ENCODE assay signal across 13 cellular contexts in genomic region chr20:17860306-17861197, GRCh38.
"Had no signal": no experiment of that assay in that cellular context is flagged by ENCODE, and none has a peak within 500 bp of the region (broad histone marks: within the 10 kb centered on the region; RNA-seq: fewer than 3 reads in every experiment).

No MANE protein-coding gene starts in this region.

- FAIRE-seq: endometrium had no signal

- H3K36me3 Mint-ChIP-seq: brain; naive thymus-derived CD4-positive, alpha-beta T cell had no signal

- DNase-seq: activated naive CD4-positive, alpha-beta T cell treated with anti-CD3 and anti-CD28 coated beads, Interleukin-2, amount 50 U/mL, for 16 hours; activated T-cell treated with anti-CD3 and anti-CD28 coated beads for 4 hours; lower lobe of right lung; naive thymus-derived CD4-positive, alpha-beta T cell; stimulated activated CD4-positive, alpha-beta T cell treated with anti-CD3 and anti-CD28 coated beads, Interleukin-4, amount 100 ng/mL, for 1 hour; stomach; SW 1271; uterus had no signal

- H3K9me3 ChIP-seq: lower lobe of right lung, stomach, uterus had no signal

- H3K36me3 ChIP-seq: lower lobe of right lung, stomach, uterus had no signal

- H3K4me1 Mint-ChIP-seq: brain had no signal

- H3K4me3 ChIP-seq: dorsolateral prefrontal cortex, lower lobe of right lung, stomach, uterus had no signal

- H3K27ac ChIP-seq: lower lobe of right lung, uterus had no signal

- H3K4me3 Mint-ChIP-seq: activated CD4-positive, alpha-beta T cell treated with anti-CD3 and anti-CD28 coated beads for 36 hours; brain; naive thymus-derived CD4-positive, alpha-beta T cell had no signal

- H3K27me3 ChIP-seq: dorsolateral prefrontal cortex, stomach, uterus had no signal

- H3K9me3 Mint-ChIP-seq: activated T-helper 2 cell treated with anti-CD3 and anti-CD28 coated beads, Interferon-gamma antibody, Interleukin-2, Interleukin-4, amounts not matched to agents 10 μg/mL and 5 μg/mL and 100 μg/mL, durations not matched to agents 14 hours and 24 hours and 36 hours; brain had no signal

- H3K4me1 ChIP-seq: uterus had no signal

- H3K27ac Mint-ChIP-seq: activated CD4-positive, alpha-beta T cell treated with anti-CD3 and anti-CD28 coated beads for 36 hours; activated T-helper 2 cell treated with anti-CD3 and anti-CD28 coated beads, Interferon-gamma antibody, Interleukin-2, Interleukin-4, amounts not matched to agents 10 μg/mL and 5 μg/mL and 100 μg/mL, durations not matched to agents 14 hours and 24 hours and 36 hours; brain; naive thymus-derived CD4-positive, alpha-beta T cell had no signal
